Comparison of ENCODE assay signal across 8 cellular contexts in the genomic region with DNA sequence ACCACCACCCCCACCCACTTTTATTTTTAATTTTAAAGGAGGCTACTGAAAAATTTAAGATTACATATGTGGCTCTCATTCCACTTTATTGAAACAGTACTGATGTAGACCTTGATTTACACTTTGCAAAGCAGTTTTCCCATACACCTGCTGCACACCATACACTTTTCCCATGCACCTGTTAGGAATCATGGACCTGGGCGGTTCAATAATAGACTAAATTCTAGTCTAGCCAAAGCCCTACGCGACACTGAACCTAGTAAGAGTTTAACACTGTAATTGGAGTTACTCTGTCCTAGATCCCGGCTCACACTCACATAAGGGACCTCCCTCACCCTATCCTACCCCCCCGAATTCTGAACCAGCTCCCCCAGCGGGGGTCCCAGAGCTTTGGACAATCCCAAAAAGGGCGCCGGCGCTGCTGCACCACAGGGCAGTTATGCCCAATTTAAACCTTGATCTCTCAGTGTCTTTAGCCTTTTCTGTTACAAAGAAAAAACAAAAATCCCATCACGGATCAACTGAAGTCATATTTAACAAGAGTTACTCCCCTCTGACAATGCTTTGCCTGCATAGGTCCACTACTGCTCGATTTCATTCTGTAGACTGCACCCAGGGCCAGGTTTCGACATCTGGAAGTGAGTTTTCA. TPM values are rescaled to one million over a fixed set of nuclear protein-coding genes. Genes with fewer than 3 reads are reported as not detected.
DNase-seq lines count a peak whose midpoint lies in the region; ATAC-seq and TF ChIP-seq lines count a peak whose summit lies in the region.

No MANE protein-coding gene starts in this region.

- peak overlapping the region; percentile 92 for H2AFZ ChIP-seq in mammary epithelial cell (ENCODE audit: low read depth, low read length)

- peak overlapping the region; percentile 93 for H3K27ac Mint-ChIP-seq in mesothelial cell of epicardium

- DNase-seq in LNCaP clone FGC (ENCODE audit: low read depth) = no peak
- DNase-seq in mammary epithelial cell = no peak
- no peak for DNase-seq in mesothelial cell of epicardium (ENCODE audit: low spot score in 2 of 2, unreplicated experiment in 2 of 2)
- no peak for DNase-seq in iPS-NIHi11 (ENCODE audit: low spot score)
- no peak for DNase-seq in G401 (ENCODE audit: low spot score)
- DNase-seq in NCI-H226 = no peak

- H3K79me2 ChIP-seq in mammary epithelial cell (ENCODE audit: insufficient read depth, low read length) = peaks cover 25% of the 10 kb centered on the region

- no peak for TF ChIP-seq CTCF in LNCaP clone FGC (IDR thresholded peaks at IDR 0.05; ENCODE audit: control insufficient read depth, extremely low read depth, insufficient read depth)
- no peak for TF ChIP-seq CTCF in mammary epithelial cell (conservative IDR thresholded peaks at IDR 0.05 in 1 of 2, IDR thresholded peaks at IDR 0.05 in 1 of 2; ENCODE audit: extremely low read depth in 1 of 2, insufficient read depth in 1 of 2, low read depth in 1 of 2, low read length in 2 of 2)
- TF ChIP-seq CTCF in mesothelial cell of epicardium (IDR thresholded peaks at IDR 0.05; ENCODE audit: unreplicated experiment) = no peak

- H3K4me1 ChIP-seq in ES-I3 (ENCODE audit: insufficient read depth, low read length) = peaks cover 6% of the 10 kb centered on the region
- peaks cover 23% of the 10 kb centered on the region for H3K4me1 ChIP-seq in mammary epithelial cell (ENCODE audit: insufficient read depth, low read length)

- peak overlapping the region; percentile 86 for H3K4me3 Mint-ChIP-seq in mesothelial cell of epicardium

- peak overlapping the region; percentile 75 for H3K27ac ChIP-seq in mammary epithelial cell (ENCODE audit: insufficient read depth, low read depth, low read length)

- H3K9ac ChIP-seq in ES-I3 (ENCODE audit: low read depth, low read length) (peak overlapping the region; percentile 60), mammary epithelial cell (ENCODE audit: insufficient read depth, low read length) (peak overlapping the region; percentile 83)

- dilution Hi-C loops in mammary epithelial cell (cut with HindIII; ENCODE audit: low sequenced_read_pairs) = no loop called here

- ATAC-seq in GM21737 (IDR thresholded peaks at IDR 0.05; ENCODE audit: unreplicated experiment) = peak; percentile 7

- H3K27me3 ChIP-seq in mammary epithelial cell (ENCODE audit: insufficient read depth, low read length) = no peaks in the 10 kb centered on the region

- H3K27me3 Mint-ChIP-seq in mesothelial cell of epicardium (ENCODE audit: low read depth) = peaks cover 11% of the 10 kb centered on the region

- intact Hi-C loops in mammary epithelial cell (cut with micrococcal nuclease) = no loop called here

- H3K36me3 ChIP-seq in ES-I3 (ENCODE audit: insufficient read depth, low read length) (no peaks in the 10 kb centered on the region), mammary epithelial cell (ENCODE audit: insufficient read depth, low read length) (no peaks in the 10 kb centered on the region)

- H3K9me3 ChIP-seq in ES-I3 (ENCODE audit: control insufficient read depth, insufficient read depth, low read length) = no peaks in the 10 kb centered on the region
- no peaks in the 10 kb centered on the region for H3K9me3 ChIP-seq in mammary epithelial cell (replicated peaks; ENCODE audit: insufficient read depth, low read length)

- H3K36me3 Mint-ChIP-seq in mesothelial cell of epicardium = no peaks in the 10 kb centered on the region

- BruUV-seq in mammary epithelial cell (replicated peaks; lab: Mats Ljungman, UMichigan) = no TSS peak

- H4K20me1 ChIP-seq in mammary epithelial cell (ENCODE audit: insufficient read depth, low read length) = no peaks in the 10 kb centered on the region

- H3K9me3 Mint-ChIP-seq in mesothelial cell of epicardium = peaks cover 6% of the 10 kb centered on the region

- H3K4me1 Mint-ChIP-seq in mesothelial cell of epicardium = peaks cover 27% of the 10 kb centered on the region

- H3K4me2 ChIP-seq in mammary epithelial cell (ENCODE audit: insufficient read depth, low read depth, low read length) = peak overlapping the region; percentile 76

- in situ Hi-C loops in mammary epithelial cell (cut with MboI; ENCODE audit: low sequenced_read_pairs in 2 of 2) (loop anchor here (5.0 to 10.0 kb wide), 3 partner anchors 68 to 100 kb away; no protein-coding TSS in a partner anchor), G401 (cut with HindIII; ENCODE audit: low sequenced_read_pairs) (no loop called here)

- 14% methylated on average over 11 of the region's 12 CpGs for WGBS in mammary epithelial cell (ENCODE audit: low coverage, missing lambda C conversion rate)

- CTCF ChIA-PET in mammary epithelial cell (lab: Charles Lee; ENCODE audit: low non-redundant PET) = interaction anchor here (0.7 kb wide), 1 partner anchor 69 kb away, joined by 3 read pairs; no protein-coding TSS in a partner anchor

- peak overlapping the region; percentile 80 for H3K4me3 ChIP-seq in LNCaP clone FGC (ENCODE audit: low read depth, low read length)
- H3K4me3 ChIP-seq in mammary epithelial cell (replicated peaks in 1 of 3; ENCODE audit: insufficient read depth in 1 of 3, low read depth in 2 of 3, low read length in 3 of 3) = peak overlapping the region; percentile 60 to 76 (median 64)

RNA-seq across cellular contexts. Expression of a gene that starts 2.4 kb away (rescaled TPM):
- 100 to 1,000 TPM in 1 of 2 donors, 10 to 100 TPM in 1; 94.7 to 128 TPM for total RNA-seq in mammary epithelial cell
- 59.8 TPM for polyA plus RNA-seq in mammary epithelial cell
- 69.6 TPM for polyA minus RNA-seq in mammary epithelial cell
- 18.7 to 27.5 TPM (median 23.5 TPM) in 3 replicates for total RNA-seq in mesothelial cell of epicardium
- total RNA-seq in G401 (2014; rRNA removed; shearing (Covaris generic)) = 6.2 and 17.2 TPM in 2 replicates
